ENCODE assay signal across 8 cellular contexts in genomic region chr6:166343157-166343502, GRCh38. TPM values are rescaled to one million over a fixed set of nuclear protein-coding genes. Genes with fewer than 3 reads are reported as not detected.
DNase-seq lines count a peak whose midpoint lies in the region; ATAC-seq and TF ChIP-seq lines count a peak whose summit lies in the region.

No MANE protein-coding gene starts in this region.

- H3K27ac ChIP-seq in SJSA1 = no peak overlapping the region

- H3K36me3 Mint-ChIP-seq in activated CD8-positive, alpha-beta memory T cell treated with anti-CD3 and anti-CD28 coated beads, Interleukin-2, amount 10 ng/mL, durations not matched to agents 7 days and 5 days = peaks cover 2% of the 10 kb centered on the region

- peaks cover 17% of the 10 kb centered on the region for H3K27me3 Mint-ChIP-seq in activated CD8-positive, alpha-beta memory T cell treated with anti-CD3 and anti-CD28 coated beads, Interleukin-2, amount 10 ng/mL, durations not matched to agents 7 days and 5 days

- peak overlapping the region; percentile 22 for H3K27ac Mint-ChIP-seq in activated CD8-positive, alpha-beta memory T cell treated with anti-CD3 and anti-CD28 coated beads, Interleukin-2, amount 10 ng/mL, durations not matched to agents 7 days and 5 days

- H3K4me3 Mint-ChIP-seq in activated CD8-positive, alpha-beta memory T cell treated with anti-CD3 and anti-CD28 coated beads, Interleukin-2, amount 10 ng/mL, durations not matched to agents 7 days and 5 days = peak overlapping the region; percentile 89

- peaks cover 11% of the 10 kb centered on the region for H3K4me1 Mint-ChIP-seq in activated CD8-positive, alpha-beta memory T cell treated with anti-CD3 and anti-CD28 coated beads, Interleukin-2, amount 10 ng/mL, durations not matched to agents 7 days and 5 days

- no peak for DNase-seq in activated CD8-positive, alpha-beta memory T cell treated with anti-CD3 and anti-CD28 coated beads, Interleukin-2, amount 10 ng/mL, durations not matched to agents 7 days and 5 days
- DNase-seq in activated CD8-positive, alpha-beta memory T cell treated with anti-CD3 and anti-CD28 coated beads for 24 hours = no peak
- DNase-seq in SJSA1 (ENCODE audit: low read depth in 1 of 2, low spot score in 2 of 2) = no peak
- DNase-seq in fibroblast of pulmonary artery (ENCODE audit: low read depth) = no peak
- no peak for DNase-seq in skeletal muscle cell (ENCODE audit: low read depth)
- DNase-seq in GM19240 (ENCODE audit: insufficient read length, low spot score) = no peak
- DNase-seq in COLO829 (ENCODE audit: low spot score) = no peak

- no peaks in the 10 kb centered on the region for H3K9me3 Mint-ChIP-seq in activated CD8-positive, alpha-beta memory T cell treated with anti-CD3 and anti-CD28 coated beads, Interleukin-2, amount 10 ng/mL, durations not matched to agents 7 days and 5 days (ENCODE audit: low read depth)

- H3K36me3 ChIP-seq in SJSA1 = peaks cover 34% of the 10 kb centered on the region

- H3K4me3 ChIP-seq in SJSA1 (peak overlapping the region; percentile 96), fibroblast of pulmonary artery (replicated peaks; ENCODE audit: low read depth, low read length) (peak overlapping the region; percentile 62), skeletal muscle cell (ENCODE audit: low read depth, low read length) (peak overlapping the region; percentile 98)

- no peak for TF ChIP-seq CTCF in fibroblast of pulmonary artery (IDR thresholded peaks at IDR 0.05; ENCODE audit: low read length, missing control alignments)

- H3K4me1 ChIP-seq in SJSA1 (replicated peaks) = peaks cover 14% of the 10 kb centered on the region

- no peaks in the 10 kb centered on the region for H3K27me3 ChIP-seq in SJSA1 (replicated peaks)

- CTCF ChIA-PET in activated CD8-positive, alpha-beta memory T cell treated with anti-CD3 and anti-CD28 coated beads, Interleukin-2, amount 10 ng/mL, durations not matched to agents 7 days and 5 days (lab: Charles Lee) = interaction anchor here (1.8 to 2.1 kb wide), 2 partner anchors 30 to 38 kb away, joined by 6 to 18 read pairs; no protein-coding TSS in a partner anchor

- H3K9me3 ChIP-seq in SJSA1 (replicated peaks) = no peaks in the 10 kb centered on the region

- no peak for ATAC-seq in activated CD8-positive, alpha-beta memory T cell treated with anti-CD3 and anti-CD28 coated beads, Interleukin-2, amount 10 ng/mL, durations not matched to agents 7 days and 5 days
- peak; percentile 31 for ATAC-seq in HG02981 (IDR thresholded peaks at IDR 0.05; ENCODE audit: unreplicated experiment)

RNA-seq across cellular contexts. Expression of gene SFT2D1, which starts 0.8 kb away (rescaled TPM):
- total RNA-seq in activated CD8-positive, alpha-beta memory T cell treated with anti-CD3 and anti-CD28 coated beads, Interleukin-2, amount 10 ng/mL, durations not matched to agents 7 days and 5 days = 10 to 100 TPM; 35.6 to 40.0 TPM
- total RNA-seq in SJSA1 (2014; rRNA removed; shearing (Covaris generic)) = 88.2 and 101 TPM in 2 replicates

RNA-seq across cellular contexts. Expression of gene PRR18, which starts 34.9 kb away (rescaled TPM):
- not detected for total RNA-seq in activated CD8-positive, alpha-beta memory T cell treated with anti-CD3 and anti-CD28 coated beads, Interleukin-2, amount 10 ng/mL, durations not matched to agents 7 days and 5 days
- total RNA-seq in SJSA1 (2014; rRNA removed; shearing (Covaris generic)) = 0.76 and 1.0 TPM in 2 replicates

RNA-seq across cellular contexts. Expression of gene MPC1, which starts 39.6 kb away (rescaled TPM):
- 10 to 100 TPM; 29.4 to 37.4 TPM for total RNA-seq in activated CD8-positive, alpha-beta memory T cell treated with anti-CD3 and anti-CD28 coated beads, Interleukin-2, amount 10 ng/mL, durations not matched to agents 7 days and 5 days
- total RNA-seq in SJSA1 (2014; rRNA removed; shearing (Covaris generic)) = 87.8 and 127 TPM in 2 replicates
